In the genomic region with DNA sequence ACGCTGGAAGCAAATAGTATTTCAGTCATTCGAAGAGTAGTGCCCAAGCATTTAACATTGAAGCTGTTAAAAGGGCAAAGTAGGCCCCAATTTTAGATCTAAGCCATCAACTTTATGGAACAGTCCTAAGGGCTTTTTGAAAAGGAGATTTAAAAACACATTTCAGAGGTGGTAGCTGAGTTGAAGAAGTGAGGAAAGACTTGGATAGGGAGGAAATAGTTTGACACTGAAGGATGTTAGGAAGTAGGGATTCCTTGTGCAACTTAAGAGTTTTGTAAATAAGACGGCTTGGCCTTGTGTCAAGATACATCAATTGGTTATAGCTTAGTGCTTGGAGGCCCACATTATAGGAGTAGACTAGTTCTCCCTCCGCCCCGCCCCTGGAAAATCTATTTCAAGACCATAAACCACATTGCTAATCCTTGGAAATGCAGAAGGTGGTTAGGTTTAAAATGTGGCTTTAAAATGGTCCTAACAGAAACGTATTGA, we compare ENCODE assay signal across 8 cellular contexts. TPM values are rescaled to one million over a fixed set of nuclear protein-coding genes. Genes with fewer than 3 reads are reported as not detected.
DNase-seq lines count a peak whose midpoint lies in the region; ATAC-seq and TF ChIP-seq lines count a peak whose summit lies in the region.

No MANE protein-coding gene starts in this region.

- ATAC-seq in lower lobe of right lung = no peak
- ATAC-seq in HG02870 (IDR thresholded peaks at IDR 0.05; ENCODE audit: unreplicated experiment) = no peak

- peak overlapping the region; percentile 86 for H3K4me3 Mint-ChIP-seq in type B pancreatic cell

- H3K27me3 ChIP-seq in mammary epithelial cell (ENCODE audit: insufficient read depth, low read length) (no peaks in the 10 kb centered on the region), lower lobe of right lung (ENCODE audit: low read depth) (no peaks in the 10 kb centered on the region)

- H3K27me3 Mint-ChIP-seq in type B pancreatic cell = no peaks in the 10 kb centered on the region

- H3K27ac ChIP-seq in 22Rv1 (peak overlapping the region; percentile 100), mammary epithelial cell (ENCODE audit: insufficient read depth, low read depth, low read length) (peak overlapping the region; percentile 70), lower lobe of right lung (peak overlapping the region; percentile 99)

- CTCF ChIA-PET in mammary epithelial cell (lab: Charles Lee; ENCODE audit: low non-redundant PET) = interaction anchor here (0.6 kb wide), 1 partner anchor 131 kb away, joined by 4 read pairs; no protein-coding TSS in a partner anchor

- H3K79me2 ChIP-seq in mammary epithelial cell (ENCODE audit: insufficient read depth, low read length) = peaks cover 52% of the 10 kb centered on the region

- H3K36me3 Mint-ChIP-seq in type B pancreatic cell = peaks cover 31% of the 10 kb centered on the region

- H4K20me1 ChIP-seq in mammary epithelial cell (ENCODE audit: insufficient read depth, low read length) = no peaks in the 10 kb centered on the region

- H3K9me3 ChIP-seq in mammary epithelial cell (replicated peaks; ENCODE audit: insufficient read depth, low read length) (no peaks in the 10 kb centered on the region), lower lobe of right lung (no peaks in the 10 kb centered on the region)

- H3K27ac Mint-ChIP-seq in type B pancreatic cell = peak overlapping the region; percentile 99

- peak; percentile 70 for DNase-seq in G401 (ENCODE audit: low spot score)
- DNase-seq in NCI-H774 (lab: John Stamatoyannopoulos, UW) = peak; percentile 31
- DNase-seq in mammary epithelial cell = peak; percentile 43
- no peak for DNase-seq in lower lobe of right lung
- no peak for DNase-seq in type B pancreatic cell (ENCODE audit: extremely low spot score, unreplicated experiment)
- DNase-seq in HuH-7 (ENCODE audit: low spot score) = no peak

- H3K4me3 ChIP-seq in mammary epithelial cell (replicated peaks in 1 of 3; ENCODE audit: insufficient read depth in 1 of 3, low read depth in 2 of 3, low read length in 3 of 3) (peak overlapping the region; percentile 48 to 80 (median 75)), lower lobe of right lung (peak overlapping the region; percentile 80)

- in situ Hi-C loops in G401 (cut with HindIII; ENCODE audit: low sequenced_read_pairs) = no loop called here
- in situ Hi-C loops in mammary epithelial cell (cut with MboI; ENCODE audit: low sequenced_read_pairs in 2 of 2) = no loop called here

- dilution Hi-C loops in mammary epithelial cell (cut with HindIII; ENCODE audit: low sequenced_read_pairs) = no loop called here

- H3K9ac ChIP-seq in mammary epithelial cell (ENCODE audit: insufficient read depth, low read length) = peak overlapping the region; percentile 76

- H3K4me1 ChIP-seq in mammary epithelial cell (ENCODE audit: insufficient read depth, low read length) = peaks cover 24% of the 10 kb centered on the region
- H3K4me1 ChIP-seq in lower lobe of right lung = peaks cover 40% of the 10 kb centered on the region

- H2AFZ ChIP-seq in mammary epithelial cell (ENCODE audit: low read depth, low read length) = peak overlapping the region; percentile 93

- peaks cover 25% of the 10 kb centered on the region for H3K4me1 Mint-ChIP-seq in type B pancreatic cell (ENCODE audit: unreplicated experiment)

- peak overlapping the region; percentile 89 for H3K4me2 ChIP-seq in mammary epithelial cell (ENCODE audit: insufficient read depth, low read depth, low read length)

- WGBS in mammary epithelial cell (ENCODE audit: low coverage, missing lambda C conversion rate) = 23% methylated on average over 6 of the region's 6 CpGs

- peaks cover 20% of the 10 kb centered on the region for H3K36me3 ChIP-seq in mammary epithelial cell (ENCODE audit: insufficient read depth, low read length)
- H3K36me3 ChIP-seq in lower lobe of right lung = peaks cover 28% of the 10 kb centered on the region

- no peaks in the 10 kb centered on the region for H3K9me3 Mint-ChIP-seq in type B pancreatic cell

- BruUV-seq in mammary epithelial cell (replicated peaks; lab: Mats Ljungman, UMichigan) = no TSS peak

- intact Hi-C loops in mammary epithelial cell (cut with micrococcal nuclease) = loop anchor here (2.0 to 5.0 kb wide), 6 partner anchors 21 to 215 kb away; partner anchors contain the start of genes ARF3, DNAJC22, KMT2D and LMBR1L
- intact Hi-C loops in lower lobe of right lung (cut with DNase I) = no loop called here

- TF ChIP-seq CTCF in 22Rv1 (IDR thresholded peaks at IDR 0.05) (no peak), mammary epithelial cell (conservative IDR thresholded peaks at IDR 0.05 in 1 of 2, IDR thresholded peaks at IDR 0.05 in 1 of 2; ENCODE audit: extremely low read depth in 1 of 2, insufficient read depth in 1 of 2, low read depth in 1 of 2, low read length in 2 of 2) (no peak), lower lobe of right lung (IDR thresholded peaks at IDR 0.05) (no peak), type B pancreatic cell (conservative IDR thresholded peaks at IDR 0.05) (no peak)

RNA-seq across cellular contexts. Expression of gene TUBA1B, which starts 0.8 kb away (rescaled TPM):
- total RNA-seq in G401 (2014; rRNA removed; shearing (Covaris generic)) = 2,974 and 3,054 TPM in 2 replicates
- total RNA-seq in mammary epithelial cell (1,000 to 10,000 TPM in 1 of 2 donors, 100 to 1,000 TPM in 1; 591 to 1,181 TPM), lower lobe of right lung (575 TPM), type B pancreatic cell (ENCODE audit: low replicate concordance) (664 and 1,458 TPM in 2 replicates)
- 4,306 TPM for polyA plus RNA-seq in mammary epithelial cell
- 2,687 TPM for polyA minus RNA-seq in mammary epithelial cell

RNA-seq across cellular contexts. Expression of gene LMBR1L, which starts 21.4 kb away (rescaled TPM):
- 26.8 and 40.8 TPM in 2 replicates for total RNA-seq in G401 (2014; rRNA removed; shearing (Covaris generic))
- total RNA-seq in mammary epithelial cell (10 to 100 TPM; 22.8 to 24.2 TPM), lower lobe of right lung (61.7 TPM), type B pancreatic cell (ENCODE audit: low replicate concordance) (101 and 105 TPM in 2 replicates)
- 11.1 TPM for polyA plus RNA-seq in mammary epithelial cell
- 3.6 TPM for polyA minus RNA-seq in mammary epithelial cell

RNA-seq across cellular contexts. Expression of gene DHH, which starts 37.4 kb away (rescaled TPM):
- 0.06 TPM in 1 of 2 replicates, not detected in the other for total RNA-seq in G401 (2014; rRNA removed; shearing (Covaris generic))
- total RNA-seq in mammary epithelial cell (under 1 TPM in 1 of 2 donors, not detected in 1; under 0.01 TPM), lower lobe of right lung (1.5 TPM), type B pancreatic cell (ENCODE audit: low replicate concordance) (0.56 TPM in 1 of 2 replicates, not detected in the other)
- polyA plus RNA-seq in mammary epithelial cell = not detected
- not detected for polyA minus RNA-seq in mammary epithelial cell

RNA-seq across cellular contexts. Expression of gene TUBA1A, which starts 56.9 kb away (rescaled TPM):
- 446 and 521 TPM in 2 replicates for total RNA-seq in G401 (2014; rRNA removed; shearing (Covaris generic))
- 100 to 1,000 TPM; 194 to 540 TPM for total RNA-seq in mammary epithelial cell
- 680 TPM for polyA plus RNA-seq in mammary epithelial cell
- 1,013 TPM for polyA minus RNA-seq in mammary epithelial cell
- 120 TPM for total RNA-seq in lower lobe of right lung
- 211 and 489 TPM in 2 replicates for total RNA-seq in type B pancreatic cell (ENCODE audit: low replicate concordance)

Comparison
In these comparisons a context has a peak if more than half of its experiments do, and no peak if none do; other contexts are left out.
1. DNase-seq: peak in G401 (single experiment), NCI-H774 (single experiment) and mammary epithelial cell (single experiment); none in lower lobe of right lung (single experiment), type B pancreatic cell (single experiment) and HuH-7 (single experiment).
2. Peak in every context shown above with its lines, with median percentiles within 50 percentile points of each other: H3K27ac ChIP-seq.